1 cellular context compared by ENCODE assay signal in the genomic region with DNA sequence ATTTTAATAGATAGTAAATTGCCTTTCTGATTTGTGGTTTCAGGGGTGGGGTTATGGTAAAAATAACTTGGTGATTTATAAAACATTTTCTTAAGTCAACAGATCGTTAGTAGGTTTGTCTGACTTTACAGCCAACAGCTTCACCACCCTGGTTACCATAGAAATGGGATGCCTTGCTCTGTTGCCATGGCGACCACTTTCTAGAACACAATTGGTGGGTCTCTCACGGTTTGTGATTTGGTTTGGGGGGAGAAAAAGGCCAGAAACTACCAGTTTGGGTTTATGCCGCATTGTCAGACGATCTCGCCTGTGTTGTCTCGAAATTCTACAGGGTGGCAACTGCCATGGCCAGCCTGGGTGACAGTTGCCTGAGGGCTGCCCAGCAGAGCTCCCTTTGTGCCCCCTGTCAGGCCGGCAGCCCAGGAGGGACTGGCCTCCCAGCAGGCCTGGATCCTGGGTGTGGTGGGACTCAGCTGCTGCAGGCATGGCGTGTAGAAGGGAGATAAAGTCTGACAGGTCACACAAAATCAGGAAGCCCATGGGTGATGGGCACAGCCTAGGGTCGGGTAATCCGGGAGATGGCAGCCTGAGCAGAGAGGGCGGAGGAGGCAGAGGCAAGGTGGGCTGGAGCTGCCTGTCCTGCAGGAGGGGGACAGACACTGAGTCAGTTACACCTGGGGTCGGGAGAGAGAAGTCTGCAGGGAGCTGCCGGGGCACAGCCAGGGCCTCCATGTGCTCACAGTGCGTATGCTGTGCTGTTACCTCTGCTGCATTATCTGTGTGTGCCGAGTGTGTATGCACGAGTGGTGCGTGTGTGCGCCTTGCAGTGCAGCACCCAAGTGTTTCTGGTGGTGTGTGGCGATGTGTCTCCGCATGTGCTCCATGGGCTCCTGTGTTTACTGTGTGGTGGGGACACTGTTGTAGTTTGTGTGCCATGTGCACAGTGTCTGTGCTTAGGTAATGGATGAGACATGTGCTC.
TF ChIP-seq lines count a peak whose summit lies in the region.

No MANE protein-coding gene starts in this region.

TF ChIP-seq in K562, 482 proteins besides CTCF, POLR2A, EP300 and RAD21 (continued from another document):
- TF ChIP-seq MEIS2 (IDR thresholded peaks at IDR 0.05; ENCODE audit: partially characterized antibody): no peak
- no peak for TF ChIP-seq HES1 (IDR thresholded peaks at IDR 0.05; ENCODE audit: low read depth)
- TF ChIP-seq ZC3H11A (IDR thresholded peaks at IDR 0.05; ENCODE audit: low read depth, low read length): no peak
